22 cellular contexts compared by ENCODE assay signal in genomic region chr12:125871811-125872594, GRCh38.
"Had no signal": no experiment of that assay in that cellular context is flagged by ENCODE, and none has a peak within 500 bp of the region (broad histone marks: within the 10 kb centered on the region; RNA-seq: fewer than 3 reads in every experiment).

No MANE protein-coding gene starts in this region.

- DNase-seq: hippocampal formation; lower lobe of right lung; mammary epithelial cell; mesenchymal stem cell; naive thymus-derived CD8-positive, alpha-beta T cell; nucleus accumbens; pancreas; posterior cingulate gyrus; stimulated activated CD4-positive, alpha-beta T cell treated with anti-CD3 and anti-CD28 coated beads, Interleukin-1b, Interleukin-23, amount 100 ng/mL, for 48 hours; stimulated activated CD4-positive, alpha-beta T cell treated with anti-CD3 and anti-CD28 coated beads, Interleukin-4, amount 100 ng/mL, for 1 hour; stimulated activated naive B cell treated with anti-CD40 and anti-IgM and Interleukin-4, amounts not matched to agents 10 μg/mL and 1 μg/mL and 100 μg/mL, for 72 hours; stimulated activated naive CD8-positive, alpha-beta T cell treated with anti-CD3 and anti-CD28 coated beads, Interleukin-15, Interleukin-2, amounts not matched to agents 100 U/mL and 50 U/mL, for 24 hours; stomach; testis; thyroid gland; transverse colon had no signal

- FAIRE-seq: keratinocyte, pancreas had no signal

- H3K27me3 ChIP-seq: pancreas, stomach, testis, thyroid gland, transverse colon, upper lobe of left lung, vagina had no signal

- H3K27ac ChIP-seq: lower lobe of right lung, pancreas, prostate gland, skin epidermis, stomach, testis, thyroid gland, transverse colon, upper lobe of left lung, vagina had no signal

- H3K4me1 ChIP-seq: lower lobe of right lung, pancreas, prostate gland, stomach, testis, thyroid gland, transverse colon, upper lobe of left lung, vagina had no signal

- H3K4me3 ChIP-seq: lower lobe of right lung, pancreas, prostate gland, skin epidermis, stomach, testis, thyroid gland, transverse colon, upper lobe of left lung, vagina had no signal

- H3K36me3 ChIP-seq: lower lobe of right lung, pancreas, prostate gland, stomach, thyroid gland, transverse colon, upper lobe of left lung, vagina had no signal

- ATAC-seq: lower lobe of right lung; naive thymus-derived CD8-positive, alpha-beta T cell; sciatic nerve; stimulated activated naive B cell treated with anti-CD40 and anti-IgM and Interleukin-4, amounts not matched to agents 10 μg/mL and 1 μg/mL and 100 μg/mL, for 72 hours; stimulated activated naive CD8-positive, alpha-beta T cell treated with anti-CD3 and anti-CD28 coated beads, Interleukin-15, Interleukin-2, amounts not matched to agents 100 U/mL and 50 U/mL, for 24 hours had no signal

- H3K9me3 ChIP-seq: lower lobe of right lung, pancreas, prostate gland, testis, thyroid gland, transverse colon, upper lobe of left lung, vagina had no signal
